Comparison of ENCODE assay signal across 8 cellular contexts in genomic region chr7:43810195-43810941, GRCh38. TPM values are rescaled to one million over a fixed set of nuclear protein-coding genes. Genes with fewer than 3 reads are reported as not detected.
DNase-seq lines count a peak whose midpoint lies in the region; ATAC-seq and TF ChIP-seq lines count a peak whose summit lies in the region.
"Not testable (repeated sequence)": the region's sequence is repeated elsewhere in the genome, so short reads cannot be mapped to it uniquely, and the experiment has no call there.

No MANE protein-coding gene starts in this region.

- ATAC-seq in activated B cell treated with CpG ODN at 0.5 μM for 24 hours (ENCODE audit: low read depth) = peak; percentile 45

- not testable (repeated sequence) for H3K4me1 Mint-ChIP-seq in Calu3 (ENCODE audit: low read depth, unreplicated experiment); activated B cell treated with CpG ODN at 0.5 μM for 24 hours; activated naive CD4-positive, alpha-beta T cell treated with anti-CD3 and anti-CD28 coated beads, Interleukin-2, amount 10 ng/mL, durations not matched to agents 7 days and 5 days; nephron progenitor cell

- H3K9me3 ChIP-seq in OCI-LY1 (ENCODE audit: low read length); testis: not testable (repeated sequence)

- not testable (repeated sequence) for H3K4me3 ChIP-seq in OCI-LY1 (ENCODE audit: low read depth, low read length, poor library complexity, severe bottlenecking); foreskin fibroblast (ENCODE audit: low read depth in 1 of 2, low read length in 2 of 2); testis

- H3K9me3 Mint-ChIP-seq in Calu3 (ENCODE audit: low read depth, unreplicated experiment); activated B cell treated with CpG ODN at 0.5 μM for 24 hours; activated naive CD4-positive, alpha-beta T cell treated with anti-CD3 and anti-CD28 coated beads, Interleukin-2, amount 10 ng/mL, durations not matched to agents 7 days and 5 days; nephron progenitor cell: not testable (repeated sequence)

- H3K79me2 ChIP-seq in OCI-LY1 (ENCODE audit: insufficient read depth, low read length) = not testable (repeated sequence)

- not testable (repeated sequence) for H3K9ac ChIP-seq in OCI-LY1 (ENCODE audit: low read length)

- H3K27ac Mint-ChIP-seq in Calu3 (ENCODE audit: unreplicated experiment); activated B cell treated with CpG ODN at 0.5 μM for 24 hours; activated naive CD4-positive, alpha-beta T cell treated with anti-CD3 and anti-CD28 coated beads, Interleukin-2, amount 10 ng/mL, durations not matched to agents 7 days and 5 days; nephron progenitor cell: not testable (repeated sequence)

- TF ChIP-seq POLR2A in testis (IDR thresholded peaks at IDR 0.05) = not testable (repeated sequence)

- not testable (repeated sequence) for H3F3A ChIP-seq in OCI-LY1 (ENCODE audit: insufficient read depth, low read length)

- CTCF ChIA-PET in Calu3 (lab: Charles Lee) = interaction anchor here (0.6 kb wide), 1 partner anchor 228 kb away, joined by 4 read pairs; the partner anchor contains the start of gene STK17A
- CTCF ChIA-PET in activated B cell treated with CpG ODN at 0.5 μM for 24 hours (lab: Charles Lee) = interaction anchor here (0.9 kb wide), 1 partner anchor 95 kb away, joined by 3 read pairs; no protein-coding TSS in a partner anchor
- CTCF ChIA-PET in activated naive CD4-positive, alpha-beta T cell treated with anti-CD3 and anti-CD28 coated beads, Interleukin-2, amount 10 ng/mL, durations not matched to agents 7 days and 5 days (lab: Charles Lee) = interaction anchor here (1.0 to 1.1 kb wide), 3 partner anchors 10 to 228 kb away, joined by 3 to 7 read pairs (median 3); partner anchors contain the start of genes MRPS24 and STK17A

- not testable (repeated sequence) for H2AFZ ChIP-seq in OCI-LY1 (ENCODE audit: low read length)

- DNase-seq in Calu3 (peak; percentile 63), HT-29 (ENCODE audit: low spot score) (peak; percentile 56), foreskin fibroblast (peak in 1 of 2 donors; percentile 17), nephron progenitor cell (peak; percentile 47), testis (peak; percentile 31)
- not testable (repeated sequence) for DNase-seq in activated B cell treated with CpG ODN at 0.5 μM for 24 hours
- DNase-seq in activated naive CD4-positive, alpha-beta T cell treated with anti-CD3 and anti-CD28 coated beads, Interleukin-2, amount 10 ng/mL, durations not matched to agents 7 days and 5 days = peak; percentile 57

- H3K27me3 ChIP-seq in OCI-LY1 (ENCODE audit: insufficient read depth, low read length); testis: not testable (repeated sequence)

- H3K27ac ChIP-seq in OCI-LY1 (ENCODE audit: low read depth, low read length, poor library complexity, severe bottlenecking); testis: not testable (repeated sequence)

- H3K4me2 ChIP-seq in OCI-LY1 (ENCODE audit: low read length) = not testable (repeated sequence)

- intact Hi-C loops in Calu3 (cut with micrococcal nuclease; ENCODE audit: unreplicated experiment); activated B cell treated with CpG ODN at 0.5 μM for 24 hours (cut with micrococcal nuclease); testis (cut with DNase I; ENCODE audit: low total_unique reads): not testable (repeated sequence)

- H3K4me1 ChIP-seq in OCI-LY1 (ENCODE audit: insufficient read depth, low read length, severe bottlenecking); testis: not testable (repeated sequence)

- WGBS in testis, 2 donors = 78 to 86% methylated on average over 16 of the region's 16 CpGs

- not testable (repeated sequence) for H3K36me3 ChIP-seq in OCI-LY1 (ENCODE audit: insufficient read depth, low read length); testis (ENCODE audit: low read depth, missing control alignments)

- not testable (repeated sequence) for BruUV-seq in Calu3 (replicated peaks; lab: Mats Ljungman, UMichigan)

- not testable (repeated sequence) for H4K20me1 ChIP-seq in OCI-LY1 (ENCODE audit: insufficient read depth, low read length)

- H3K36me3 Mint-ChIP-seq in Calu3 (ENCODE audit: insufficient read depth, unreplicated experiment); activated B cell treated with CpG ODN at 0.5 μM for 24 hours (ENCODE audit: low read depth): not testable (repeated sequence)
- peaks cover 18% of the 10 kb centered on the region for H3K36me3 Mint-ChIP-seq in activated naive CD4-positive, alpha-beta T cell treated with anti-CD3 and anti-CD28 coated beads, Interleukin-2, amount 10 ng/mL, durations not matched to agents 7 days and 5 days
- peaks cover 34% of the 10 kb centered on the region for H3K36me3 Mint-ChIP-seq in nephron progenitor cell (ENCODE audit: low read depth)

- not testable (repeated sequence) for H3K4me3 Mint-ChIP-seq in Calu3 (ENCODE audit: low read depth, unreplicated experiment); activated B cell treated with CpG ODN at 0.5 μM for 24 hours; activated naive CD4-positive, alpha-beta T cell treated with anti-CD3 and anti-CD28 coated beads, Interleukin-2, amount 10 ng/mL, durations not matched to agents 7 days and 5 days; nephron progenitor cell

- TF ChIP-seq CTCF in Calu3 (IDR thresholded peaks at IDR 0.05; ENCODE audit: unreplicated experiment) (peak; percentile 61), OCI-LY1 (IDR thresholded peaks at IDR 0.05; ENCODE audit: low read length) (peak; percentile 90), foreskin fibroblast (IDR thresholded peaks at IDR 0.05; ENCODE audit: low read depth, low read length) (peak; percentile 18), nephron progenitor cell (IDR thresholded peaks at IDR 0.05) (peak; percentile 32), testis (IDR thresholded peaks at IDR 0.05) (peak in 1 of 3 experiments; percentile 12)
- not testable (repeated sequence) for TF ChIP-seq CTCF in activated B cell treated with CpG ODN at 0.5 μM for 24 hours (IDR thresholded peaks at IDR 0.05)

- not testable (repeated sequence) for H3K9me2 ChIP-seq in OCI-LY1 (ENCODE audit: low read depth, low read length)

- H3K27me3 Mint-ChIP-seq in Calu3 (ENCODE audit: unreplicated experiment) = peaks cover 19% of the 10 kb centered on the region
- peaks cover 21% of the 10 kb centered on the region for H3K27me3 Mint-ChIP-seq in activated B cell treated with CpG ODN at 0.5 μM for 24 hours
- peaks cover 23% of the 10 kb centered on the region for H3K27me3 Mint-ChIP-seq in activated naive CD4-positive, alpha-beta T cell treated with anti-CD3 and anti-CD28 coated beads, Interleukin-2, amount 10 ng/mL, durations not matched to agents 7 days and 5 days
- H3K27me3 Mint-ChIP-seq in nephron progenitor cell (ENCODE audit: low read depth, poor library complexity) = peaks cover 10% of the 10 kb centered on the region

- POLR2A ChIA-PET in activated B cell treated with CpG ODN at 0.5 μM for 24 hours (lab: Charles Lee) = not testable (repeated sequence)

RNA-seq across cellular contexts. Expression of gene BLVRA, which starts 51.9 kb away (rescaled TPM):
- total RNA-seq in Calu3 (2022) (29.8 and 36.4 TPM in 2 replicates), activated B cell treated with CpG ODN at 0.5 μM for 24 hours (8.5 and 10.2 TPM in 2 replicates), testis (10 to 100 TPM; 16.8 to 20.2 TPM)
- total RNA-seq in HT-29 (2014; rRNA removed; shearing (Covaris generic)) = 0.73 and 2.0 TPM in 2 replicates
- 33.7 TPM for polyA plus RNA-seq in testis (ENCODE audit: insufficient read depth, low read depth, low replicate concordance)

RNA-seq across cellular contexts. Expression of gene MRPS24, which starts 58.9 kb away (rescaled TPM):
- total RNA-seq in Calu3 (2022) (164 and 182 TPM in 2 replicates), activated B cell treated with CpG ODN at 0.5 μM for 24 hours (73.1 and 78.1 TPM in 2 replicates), testis (10 to 100 TPM; 71.1 to 80.8 TPM)
- total RNA-seq in HT-29 (2014; rRNA removed; shearing (Covaris generic)) = 203 and 235 TPM in 2 replicates
- 115 TPM for polyA plus RNA-seq in testis (ENCODE audit: insufficient read depth, low read depth, low replicate concordance)
